Comparison of ENCODE assay signal across 10 cellular contexts in genomic region chr9:131650254-131650653, GRCh38.
DNase-seq lines count a peak whose midpoint lies in the region; ATAC-seq, FAIRE-seq and TF ChIP-seq lines count a peak whose summit lies in the region.
"Had no signal": no experiment of that assay in that cellular context is flagged by ENCODE, and none has a peak within 500 bp of the region (broad histone marks: within the 10 kb centered on the region; RNA-seq: fewer than 3 reads in every experiment).

No MANE protein-coding gene starts in this region.

- peaks cover 7 to 8% of the 10 kb centered on the region in 2 donors for H3K36me3 ChIP-seq in kidney (ENCODE audit: control insufficient read depth in 1 of 2, insufficient read depth in 2 of 2, low read length in 2 of 2)
- H3K36me3 ChIP-seq in stomach: peaks cover 0 to 35% (median 30%) of the 10 kb centered on the region in 4 donors

- ATAC-seq in HG03521 (IDR thresholded peaks at IDR 0.05; ENCODE audit: unreplicated experiment): no peak

- TF ChIP-seq EP300 in stomach (IDR thresholded peaks at IDR 0.05): no peak

- 66 to 83% (median 71%) methylated on average over 4 of the region's 4 CpGs for WGBS in stomach, 5 donors

- H3K4me3 ChIP-seq in kidney (ENCODE audit: low read length in 2 of 2) (no peak overlapping the region), stomach (no peak overlapping the region)

- H3K4me1 ChIP-seq in kidney (ENCODE audit: control insufficient read depth in 1 of 2, insufficient read depth in 1 of 2, low read depth in 1 of 2, low read length in 2 of 2): peaks cover 15 to 32% of the 10 kb centered on the region in 2 donors
- peaks cover 10 to 46% (median 26%) of the 10 kb centered on the region in 4 donors for H3K4me1 ChIP-seq in stomach

- TF ChIP-seq CTCF in kidney (IDR thresholded peaks at IDR 0.05; ENCODE audit: borderline replicate concordance, extremely low read depth, insufficient read depth): no peak
- TF ChIP-seq CTCF in stomach (IDR thresholded peaks at IDR 0.05): no peak

- no peaks in the 10 kb centered on the region for H3K9me3 ChIP-seq in kidney (ENCODE audit: control insufficient read depth in 1 of 2, low read length in 2 of 2)
- no peaks in the 10 kb centered on the region for H3K9me3 ChIP-seq in stomach

- no peaks in the 10 kb centered on the region for H3K27me3 ChIP-seq in stomach

- FAIRE-seq in kidney (lab: Jason Lieb, UNC): no peak

- intact Hi-C loops in kidney (cut with DNase I): no loop called here
- intact Hi-C loops in stomach (cut with DNase I; ENCODE audit: low total_unique reads): no loop called here

- no peak overlapping the region for H3K9ac ChIP-seq in kidney (ENCODE audit: low read length in 2 of 2)

- peak; percentile 71 for DNase-seq in HCEC 1CT
- DNase-seq in amniotic epithelial cell (ENCODE audit: low read depth): peak; percentile 79
- peak; percentile 87 for DNase-seq in kidney
- no peak for DNase-seq in stomach
- no peak for DNase-seq in NCI-H1694 (lab: John Stamatoyannopoulos, UW)
- no peak for DNase-seq in NCI-H82 treated with DMSO at 0.1 percent for 48 hours (lab: John Stamatoyannopoulos, UW; ENCODE audit: unreplicated experiment)
- DNase-seq: cortex of kidney, NCI-H446 treated with DMSO at 0.1 percent for 48 hours, retina had no signal

- TF ChIP-seq POLR2A in stomach (IDR thresholded peaks at IDR 0.05): no peak

- H3K27ac ChIP-seq in kidney (ENCODE audit: low read depth in 2 of 2, low read length in 2 of 2): no peak overlapping the region
- peak overlapping the region in 3 of 5 donors; percentile 52 to 63 (median 62) for H3K27ac ChIP-seq in stomach

Comparison
In these comparisons a context has a peak if more than half of its experiments do, and no peak if none do; other contexts are left out.
1. DNase-seq: peak in HCEC 1CT (single experiment), amniotic epithelial cell (single experiment) and kidney (single experiment); none in stomach (single experiment), NCI-H1694 (single experiment) and NCI-H82 treated with DMSO at 0.1 percent for 48 hours (single experiment).
2. H3K27ac ChIP-seq: peak in stomach (3 of 5); none in kidney (0 of 2).